ENCODE assay signal across 25 cellular contexts in the genomic region with DNA sequence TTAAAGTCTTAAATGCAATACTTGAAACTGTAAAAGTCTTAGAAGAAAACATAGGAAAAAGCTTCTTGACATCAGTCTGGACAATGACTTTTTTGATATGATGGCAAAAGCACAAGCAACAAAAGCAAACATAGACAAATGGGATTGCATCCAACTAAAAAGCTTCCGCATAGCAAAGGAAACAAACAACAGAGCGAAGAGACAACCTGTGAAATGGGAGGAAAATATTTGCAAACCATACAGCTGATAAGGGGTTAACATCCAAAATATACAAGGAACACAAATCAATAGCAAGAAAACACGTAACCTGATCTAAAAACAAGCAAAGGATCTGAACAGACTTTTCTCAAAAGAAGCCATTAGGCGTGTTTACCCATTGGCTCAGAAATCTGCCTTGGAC.
"Had no signal": no experiment of that assay in that cellular context is flagged by ENCODE, and none has a peak within 500 bp of the region (broad histone marks: within the 10 kb centered on the region; RNA-seq: fewer than 3 reads in every experiment).

No MANE protein-coding gene starts in this region.

- H3K27ac ChIP-seq: brain microvascular endothelial cell, coronary artery, dorsolateral prefrontal cortex, hepatocyte, spleen, tibial nerve had no signal

- H3K4me1 ChIP-seq: spleen had no signal

- H3K27me3 ChIP-seq: brain microvascular endothelial cell, hepatocyte, tibial nerve had no signal

- H3K9me3 ChIP-seq: mucosa of descending colon, spleen had no signal

- H2AFZ ChIP-seq: hepatocyte had no signal

- FAIRE-seq: astrocyte, frontal cortex had no signal

- H3K4me3 ChIP-seq: coronary artery, dorsolateral prefrontal cortex, hepatocyte, mucosa of descending colon, spleen, tibial nerve had no signal

- H3K4me2 ChIP-seq: hepatocyte had no signal

- H3K36me3 ChIP-seq: brain microvascular endothelial cell, spleen, tibial nerve had no signal

- DNase-seq: activated CD4-positive, alpha-beta memory T cell treated with anti-CD3 and anti-CD28 coated beads, Interleukin-2, amount 10 ng/mL, durations not matched to agents 7 days and 5 days; activated CD4-positive, alpha-beta T cell treated with anti-CD3 and anti-CD28 coated beads for 1 hour; activated CD4-positive, alpha-beta T cell treated with anti-CD3 and anti-CD28 coated beads, Interleukin-2, amount 10 ng/mL, durations not matched to agents 7 days and 5 days; activated gamma-delta T cell treated with Interleukin-2 at 50 U/mL for 16 hours; activated naive CD4-positive, alpha-beta T cell treated with anti-CD3 and anti-CD28 coated beads, Interleukin-2, amount 50 U/mL, for 16 hours; activated T-cell treated with anti-CD3 and anti-CD28 coated beads, Interleukin-2, amount 50 U/mL, for 4 hours; amniotic stem cell; brain microvascular endothelial cell; dorsolateral prefrontal cortex; effector memory CD4-positive, alpha-beta T cell; islet precursor cell; left ventricle myocardium superior; mucosa of descending colon; posterior cingulate gyrus; right cardiac atrium; spleen; stimulated activated naive CD4-positive, alpha-beta T cell treated with Interleukin-2 at 50 U/mL for 16 hours had no signal

- ATAC-seq: activated T-cell treated with anti-CD3 and anti-CD28 coated beads, Interleukin-2, amount 50 U/mL, for 4 hours; activated T-helper 17 cell treated with anti-CD3 and anti-CD28 coated beads, Interleukin-2, amount 50 U/mL, for 72 hours; left ventricle myocardium superior; mucosa of descending colon; natural killer cell treated with Interleukin-12 subunit alpha and Interleukin-12 subunit beta and Interleukin-15 and Interleukin-18, amount 100 ng/mL, for 72 hours; right cardiac atrium; WTC11 had no signal

- H3K79me2 ChIP-seq: hepatocyte had no signal
